Comparison of ENCODE assay signal across 10 cellular contexts in the genomic region with DNA sequence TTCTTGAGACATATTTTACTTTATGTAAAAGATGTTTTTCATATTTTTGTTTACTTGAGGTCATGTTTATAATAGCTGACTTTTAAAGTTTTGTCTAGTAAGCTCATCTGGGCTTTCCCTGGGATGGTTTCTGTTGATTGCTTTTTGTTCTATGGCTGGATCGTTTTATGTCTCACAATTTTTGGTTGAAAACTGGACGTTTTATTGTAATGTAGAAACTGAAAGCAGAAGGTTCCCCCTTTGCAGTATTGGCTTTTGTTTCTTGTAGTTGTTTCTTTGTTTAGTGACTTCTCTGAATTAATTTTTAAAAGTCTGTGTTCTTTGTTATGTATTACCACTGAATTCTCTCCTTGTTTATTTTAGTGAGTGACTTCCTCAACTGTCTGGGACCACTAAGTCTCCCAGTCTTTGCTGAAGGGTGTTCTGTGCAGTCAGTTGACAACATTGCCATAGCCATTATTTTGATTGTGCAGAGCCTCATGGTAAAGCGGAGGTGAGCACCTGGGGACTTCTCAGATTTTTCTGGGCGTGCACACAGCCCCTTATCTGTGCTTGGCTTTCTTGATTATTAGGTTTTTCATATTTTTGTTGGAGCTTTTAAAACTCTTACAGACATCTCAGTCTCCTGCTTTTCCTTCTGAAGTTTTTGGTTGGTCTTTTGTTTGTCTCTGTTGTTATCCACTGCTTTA. TPM values are rescaled to one million over a fixed set of nuclear protein-coding genes. Genes with fewer than 3 reads are reported as not detected.
DNase-seq lines count a peak whose midpoint lies in the region; ATAC-seq and TF ChIP-seq lines count a peak whose summit lies in the region.
"Had no signal": no experiment of that assay in that cellular context is flagged by ENCODE, and none has a peak within 500 bp of the region (broad histone marks: within the 10 kb centered on the region; RNA-seq: fewer than 3 reads in every experiment).

No MANE protein-coding gene starts in this region.

- no peaks in the 10 kb centered on the region for H3K79me1 ChIP-seq in mesenchymal stem cell (replicated peaks; ENCODE audit: low read length, poor library complexity, severe bottlenecking)

- no peak overlapping the region for H2BK12ac ChIP-seq in mesenchymal stem cell (ENCODE audit: low read length in 2 of 2)

- CTCF ChIA-PET in T-cell (lab: Charles Lee): no interaction called here

- no peak overlapping the region for H2BK120ac ChIP-seq in mesenchymal stem cell (ENCODE audit: low read depth, low read length)

- H3K4me2 ChIP-seq in mesenchymal stem cell (ENCODE audit: low read length, poor library complexity, severe bottlenecking): no peak overlapping the region

- H3K14ac ChIP-seq in mesenchymal stem cell (ENCODE audit: low read length in 2 of 2): no peak overlapping the region

- no peak overlapping the region for H3K18ac ChIP-seq in mesenchymal stem cell (ENCODE audit: low read depth in 1 of 2, low read length in 2 of 2)

- peaks cover 9 to 13% (median 11%) of the 10 kb centered on the region in 3 donors for H3K9me3 Mint-ChIP-seq in T-cell

- H3K4me1 ChIP-seq in mesenchymal stem cell (ENCODE audit: control insufficient read depth, insufficient read depth, low read depth, low read length) (no peaks in the 10 kb centered on the region), esophagus squamous epithelium (peaks cover 13 to 61% (median 54%) of the 10 kb centered on the region in 3 donors)
- peaks cover 8% of the 10 kb centered on the region for H3K4me1 ChIP-seq in effector memory CD4-positive, alpha-beta T cell (ENCODE audit: control insufficient read depth, insufficient read depth, low read length, poor library complexity, severe bottlenecking)

- POLR2A ChIA-PET in T-cell (lab: Charles Lee): interaction anchor here in 1 of 2 donors (0.5 to 0.7 kb wide), 2 partner anchors 163 to 557 kb away, joined by 3 to 8 read pairs; no protein-coding TSS in a partner anchor

- peaks cover 8% of the 10 kb centered on the region for H3K36me3 Mint-ChIP-seq in T-cell

- H3K27ac ChIP-seq in mesenchymal stem cell (ENCODE audit: low read length, poor library complexity, severe bottlenecking): peak overlapping the region; percentile 38
- no peak overlapping the region for H3K27ac ChIP-seq in effector memory CD4-positive, alpha-beta T cell (ENCODE audit: insufficient read depth, low read length, poor library complexity, severe bottlenecking)
- no peak overlapping the region for H3K27ac ChIP-seq in esophagus squamous epithelium

- H4K91ac ChIP-seq in mesenchymal stem cell (ENCODE audit: low read length): no peak overlapping the region

- no peak overlapping the region for H3K4ac ChIP-seq in mesenchymal stem cell (ENCODE audit: low read depth in 1 of 2, low read length in 2 of 2)

- no peak for TF ChIP-seq CTCF in esophagus squamous epithelium (IDR thresholded peaks at IDR 0.05)

- H3K27me3 Mint-ChIP-seq in T-cell: no peaks in the 10 kb centered on the region
- H3K27me3 Mint-ChIP-seq: brain had no signal

- DNase-seq in T-cell (no peak), mesenchymal stem cell (no peak), OCI-M2 (lab: John Stamatoyannopoulos, UW; ENCODE audit: unreplicated experiment) (no peak), esophagus squamous epithelium (lab: John Stamatoyannopoulos, UW) (no peak), RKO (ENCODE audit: low spot score) (no peak)
- no peak for DNase-seq in effector memory CD4-positive, alpha-beta T cell
- DNase-seq: NCI-H1417 treated with DMSO at 0.1 percent for 48 hours had no signal

- H3K9me3 ChIP-seq in mesenchymal stem cell (ENCODE audit: control insufficient read depth, low read length): peaks cover 7% of the 10 kb centered on the region
- no peaks in the 10 kb centered on the region for H3K9me3 ChIP-seq in effector memory CD4-positive, alpha-beta T cell (ENCODE audit: control insufficient read depth, low read length)
- no peaks in the 10 kb centered on the region for H3K9me3 ChIP-seq in esophagus squamous epithelium

- peak overlapping the region in 1 of 3 donors; percentile 33 for H3K4me3 Mint-ChIP-seq in T-cell
- H3K4me3 Mint-ChIP-seq: brain had no signal

- H2AFZ ChIP-seq in mesenchymal stem cell (ENCODE audit: low read depth, low read length): no peak overlapping the region

- peak; percentile 42 for ATAC-seq in GM21737 (IDR thresholded peaks at IDR 0.05; ENCODE audit: unreplicated experiment)
- ATAC-seq in T-cell (replicated peaks in 1 of 4): no peak

- H3K23ac ChIP-seq in mesenchymal stem cell (ENCODE audit: low read length in 2 of 2): no peak overlapping the region

- H3K27me3 ChIP-seq in mesenchymal stem cell (ENCODE audit: control insufficient read depth in 1 of 2, insufficient read depth in 1 of 2, low read length in 2 of 2) (no peaks in the 10 kb centered on the region), esophagus squamous epithelium (no peaks in the 10 kb centered on the region)
- no peaks in the 10 kb centered on the region for H3K27me3 ChIP-seq in effector memory CD4-positive, alpha-beta T cell (replicated peaks; ENCODE audit: control insufficient read depth, insufficient read depth, low read length, poor library complexity, severe bottlenecking)

- H2BK5ac ChIP-seq in mesenchymal stem cell (ENCODE audit: low read depth, low read length, poor library complexity, severe bottlenecking): no peak overlapping the region

- 36% methylated on average over 2 of the region's 4 CpGs for WGBS in mesenchymal stem cell
- 65 to 66% methylated on average over 4 of the region's 4 CpGs for WGBS in esophagus squamous epithelium, 2 donors

- no peak overlapping the region for H4K8ac ChIP-seq in mesenchymal stem cell (ENCODE audit: low read length)

- no peak overlapping the region for H2BK15ac ChIP-seq in mesenchymal stem cell (ENCODE audit: low read depth, poor library complexity, severe bottlenecking)

- H3K4me1 Mint-ChIP-seq in T-cell: peaks cover 69 to 74% (median 73%) of the 10 kb centered on the region in 3 donors

- H3K9ac ChIP-seq in mesenchymal stem cell (ENCODE audit: low read length): no peak overlapping the region

- no peak for TF ChIP-seq POLR2A in esophagus squamous epithelium (IDR thresholded peaks at IDR 0.05)

- peak overlapping the region; percentile 66 for H3K4me3 ChIP-seq in GM08714 (ENCODE audit: low read length)
- H3K4me3 ChIP-seq in mesenchymal stem cell (ENCODE audit: insufficient read depth in 1 of 2, low read depth in 1 of 2, low read length in 2 of 2): peak overlapping the region in 1 of 2 experiments; percentile 10
- H3K4me3 ChIP-seq in effector memory CD4-positive, alpha-beta T cell (ENCODE audit: insufficient read depth, low read depth, low read length, poor library complexity, severe bottlenecking): no peak overlapping the region
- H3K4me3 ChIP-seq in esophagus squamous epithelium: no peak overlapping the region

- H3K36me3 ChIP-seq in mesenchymal stem cell (ENCODE audit: control insufficient read depth in 1 of 2, insufficient read depth in 2 of 2, low read depth in 1 of 2, low read length in 2 of 2) (no peaks in the 10 kb centered on the region), esophagus squamous epithelium (no peaks in the 10 kb centered on the region)
- H3K36me3 ChIP-seq in effector memory CD4-positive, alpha-beta T cell (ENCODE audit: control insufficient read depth, insufficient read depth, low read length): no peaks in the 10 kb centered on the region

- intact Hi-C loops in esophagus squamous epithelium (cut with DNase I): no loop called here

- H2AK5ac ChIP-seq in mesenchymal stem cell (ENCODE audit: low read length, severe bottlenecking): no peak overlapping the region

- H3K27ac Mint-ChIP-seq in T-cell: peak overlapping the region; percentile 60 to 65

RNA-seq across cellular contexts. Expression of gene KDM6A, which starts 31.0 kb away (rescaled TPM):
- total RNA-seq in T-cell (10 to 100 TPM; 37.1 to 97.3 (median 55.7) TPM), esophagus squamous epithelium (10 to 100 TPM; 24.4 to 29.7 (median 26.8) TPM)
- 9.5 TPM for polyA plus RNA-seq in mesenchymal stem cell (2013, experiment 1 of 2)
- polyA plus RNA-seq in mesenchymal stem cell (2013, experiment 2 of 2): 9.5 TPM
